In the genomic region with DNA sequence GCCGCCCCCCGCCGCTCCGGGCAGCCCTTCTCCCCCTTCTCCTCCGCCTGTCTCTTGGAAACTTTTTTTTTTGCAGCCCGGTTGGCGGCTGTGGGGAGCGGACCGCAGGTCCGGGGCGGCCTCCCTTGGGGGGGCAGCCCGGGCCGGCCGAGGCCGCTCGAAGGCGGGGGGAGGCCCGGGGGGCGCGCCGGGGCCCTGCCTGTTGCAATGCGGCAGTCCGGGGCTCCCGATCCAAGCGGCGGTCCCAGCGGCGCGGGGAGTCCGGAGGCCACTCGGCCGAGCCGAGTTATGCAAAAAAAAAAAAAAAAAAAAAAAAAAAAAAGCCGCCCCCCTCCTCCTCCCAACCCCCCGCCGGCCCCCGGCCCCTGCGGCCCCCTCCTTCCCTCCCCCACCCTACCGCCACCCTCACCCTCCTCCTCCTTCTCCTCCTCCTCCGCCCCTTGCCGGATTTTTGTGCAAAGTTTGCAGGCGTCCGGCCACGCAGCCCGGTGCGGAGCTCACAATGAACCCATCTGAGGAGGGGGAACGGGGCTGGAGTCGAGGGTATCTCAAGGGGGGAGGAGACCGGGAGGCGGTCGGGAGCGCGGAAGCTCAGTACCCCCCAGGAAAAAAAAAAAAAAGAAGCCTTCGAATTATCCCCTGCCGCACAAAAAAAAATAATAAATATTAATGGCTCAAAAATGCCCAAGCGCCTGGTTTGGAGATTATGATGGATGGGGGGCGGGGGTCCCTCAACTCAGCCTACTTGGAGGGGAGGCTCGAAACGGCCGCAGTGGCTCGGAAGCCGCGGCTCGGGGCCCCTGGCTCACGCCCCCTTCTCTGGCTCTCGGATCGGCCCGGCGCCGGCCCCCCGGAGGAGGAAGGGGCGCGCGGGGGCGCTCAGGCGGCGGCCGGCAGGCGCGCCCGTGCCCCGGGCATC, we compare ENCODE assay signal across 8 cellular contexts. TPM values are rescaled to one million over a fixed set of nuclear protein-coding genes. Genes with fewer than 3 reads are reported as not detected.
DNase-seq lines count a peak whose midpoint lies in the region; ATAC-seq lines count a peak whose summit lies in the region.

A gene (minus strand): TSS at position 291 of the 919 bp plus-strand sequence. CDS start 338 bp downstream, outside the sequence.

- H3K9me3 ChIP-seq in skeletal muscle tissue (ENCODE audit: control insufficient read depth in 3 of 3, low read length in 3 of 3) = no peaks in the 10 kb centered on the region

- no peaks in the 10 kb centered on the region for H3K27me3 ChIP-seq in skeletal muscle tissue (ENCODE audit: control insufficient read depth in 3 of 3, insufficient read depth in 3 of 3, low read length in 3 of 3)

- H3K4me1 ChIP-seq in skeletal muscle tissue (ENCODE audit: control insufficient read depth in 3 of 3, insufficient read depth in 3 of 3, low read length in 3 of 3) = peaks cover 32 to 38% (median 35%) of the 10 kb centered on the region in 3 donors

- H3K4me3 ChIP-seq in iPS-11a (ENCODE audit: low read depth, low read length) (peak within 1 kb of the TSS; percentile 61), skeletal muscle tissue (ENCODE audit: low read length in 3 of 3) (peak within 1 kb of the TSS; percentile 67 to 81 (median 70))

- H3K36me3 Mint-ChIP-seq in T-helper 1 cell treated with Interleukin-12 subunit alpha and Interleukin-12 subunit beta and Interleukin-4 antibody, amounts not matched to agents 30 μg/mL and 1 μg/mL, for 36 hours (ENCODE audit: low read depth) = no peaks in the 10 kb centered on the region
- no peaks in the 10 kb centered on the region for H3K36me3 Mint-ChIP-seq in activated T-helper 1 cell treated with anti-CD3 and anti-CD28 coated beads, Interleukin-12 subunit alpha, Interleukin-12 subunit beta, Interleukin-2, Interleukin-4 antibody, amounts not matched to agents 30 ng/mL and 10 ng/mL and 1 ng/mL, durations not matched to agents 14 hours and 24 hours and 36 hours (ENCODE audit: low read depth)

- H3K9me3 Mint-ChIP-seq in T-helper 1 cell treated with Interleukin-12 subunit alpha and Interleukin-12 subunit beta and Interleukin-4 antibody, amounts not matched to agents 30 μg/mL and 1 μg/mL, for 36 hours = no peaks in the 10 kb centered on the region
- no peaks in the 10 kb centered on the region for H3K9me3 Mint-ChIP-seq in activated T-helper 1 cell treated with anti-CD3 and anti-CD28 coated beads, Interleukin-12 subunit alpha, Interleukin-12 subunit beta, Interleukin-2, Interleukin-4 antibody, amounts not matched to agents 30 ng/mL and 10 ng/mL and 1 ng/mL, durations not matched to agents 14 hours and 24 hours and 36 hours

- peak within 1 kb of the TSS; percentile 87 for H3K27ac ChIP-seq in skeletal muscle tissue (ENCODE audit: low read depth, low read length)

- DNase-seq in T-helper 1 cell = no peak
- no peak for DNase-seq in activated T-helper 1 cell treated with anti-CD3 and anti-CD28 coated beads, Interleukin-12 subunit alpha, Interleukin-12 subunit beta, Interleukin-2, Interleukin-4 antibody, amounts not matched to agents 30 ng/mL and 10 ng/mL and 1 ng/mL, durations not matched to agents 14 hours and 24 hours and 36 hours (ENCODE audit: low spot score)
- no peak for DNase-seq in OCI-M1 (lab: John Stamatoyannopoulos, UW)
- no peak for DNase-seq in hepatic stellate cell (ENCODE audit: low spot score)

- no peak within 1 kb of the TSS for H3K27ac Mint-ChIP-seq in T-helper 1 cell treated with Interleukin-12 subunit alpha and Interleukin-12 subunit beta and Interleukin-4 antibody, amounts not matched to agents 30 μg/mL and 1 μg/mL, for 36 hours
- H3K27ac Mint-ChIP-seq in activated T-helper 1 cell treated with anti-CD3 and anti-CD28 coated beads, Interleukin-12 subunit alpha, Interleukin-12 subunit beta, Interleukin-2, Interleukin-4 antibody, amounts not matched to agents 30 ng/mL and 10 ng/mL and 1 ng/mL, durations not matched to agents 14 hours and 24 hours and 36 hours = no peak within 1 kb of the TSS

- H3K9ac ChIP-seq in skeletal muscle tissue (ENCODE audit: low read depth in 1 of 3, low read length in 3 of 3) = peak within 1 kb of the TSS; percentile 33 to 86 (median 65)

- peaks cover 63% of the 10 kb centered on the region for H3K27me3 Mint-ChIP-seq in T-helper 1 cell treated with Interleukin-12 subunit alpha and Interleukin-12 subunit beta and Interleukin-4 antibody, amounts not matched to agents 30 μg/mL and 1 μg/mL, for 36 hours (ENCODE audit: low read depth)
- H3K27me3 Mint-ChIP-seq in activated T-helper 1 cell treated with anti-CD3 and anti-CD28 coated beads, Interleukin-12 subunit alpha, Interleukin-12 subunit beta, Interleukin-2, Interleukin-4 antibody, amounts not matched to agents 30 ng/mL and 10 ng/mL and 1 ng/mL, durations not matched to agents 14 hours and 24 hours and 36 hours (ENCODE audit: insufficient read depth) = peaks cover 55% of the 10 kb centered on the region

- no peak for ATAC-seq in GM19455 (IDR thresholded peaks at IDR 0.05; ENCODE audit: unreplicated experiment)

- no peaks in the 10 kb centered on the region for H3K36me3 ChIP-seq in skeletal muscle tissue (ENCODE audit: control insufficient read depth in 3 of 3, insufficient read depth in 3 of 3, low read length in 3 of 3)

- peak within 1 kb of the TSS; percentile 72 for H3K4me3 Mint-ChIP-seq in T-helper 1 cell treated with Interleukin-12 subunit alpha and Interleukin-12 subunit beta and Interleukin-4 antibody, amounts not matched to agents 30 μg/mL and 1 μg/mL, for 36 hours
- peak within 1 kb of the TSS; percentile 66 for H3K4me3 Mint-ChIP-seq in activated T-helper 1 cell treated with anti-CD3 and anti-CD28 coated beads, Interleukin-12 subunit alpha, Interleukin-12 subunit beta, Interleukin-2, Interleukin-4 antibody, amounts not matched to agents 30 ng/mL and 10 ng/mL and 1 ng/mL, durations not matched to agents 14 hours and 24 hours and 36 hours

- H3K4me1 Mint-ChIP-seq in T-helper 1 cell treated with Interleukin-12 subunit alpha and Interleukin-12 subunit beta and Interleukin-4 antibody, amounts not matched to agents 30 μg/mL and 1 μg/mL, for 36 hours (ENCODE audit: low read depth) = peaks cover 5% of the 10 kb centered on the region
- peaks cover 5% of the 10 kb centered on the region for H3K4me1 Mint-ChIP-seq in activated T-helper 1 cell treated with anti-CD3 and anti-CD28 coated beads, Interleukin-12 subunit alpha, Interleukin-12 subunit beta, Interleukin-2, Interleukin-4 antibody, amounts not matched to agents 30 ng/mL and 10 ng/mL and 1 ng/mL, durations not matched to agents 14 hours and 24 hours and 36 hours (ENCODE audit: low read depth)

- intact Hi-C loops in activated T-helper 1 cell treated with anti-CD3 and anti-CD28 coated beads, Interleukin-12 subunit alpha, Interleukin-12 subunit beta, Interleukin-2, Interleukin-4 antibody, amounts not matched to agents 30 ng/mL and 10 ng/mL and 1 ng/mL, durations not matched to agents 14 hours and 24 hours and 36 hours (cut with micrococcal nuclease) = loop anchor here (10.0 kb wide), 1 partner anchor 451 kb away; no protein-coding TSS in a partner anchor

RNA-seq across cellular contexts. Expression of the gene that starts here (rescaled TPM):
- not detected in 2 replicates for total RNA-seq in activated T-helper 1 cell treated with anti-CD3 and anti-CD28 coated beads, Interleukin-12 subunit alpha, Interleukin-12 subunit beta, Interleukin-2, Interleukin-4 antibody, amounts not matched to agents 30 ng/mL and 10 ng/mL and 1 ng/mL, durations not matched to agents 14 hours and 24 hours and 36 hours
- total RNA-seq in skeletal muscle tissue = 16.7 TPM

Comparison
In these comparisons a context has a peak if more than half of its experiments do, and no peak if none do; other contexts are left out.
1. RNA of the gene that starts here (total RNA-seq): 16.7 TPM in skeletal muscle tissue (single experiment); not detected in activated T-helper 1 cell treated with anti-CD3 and anti-CD28 coated beads, Interleukin-12 subunit alpha, Interleukin-12 subunit beta, Interleukin-2, Interleukin-4 antibody, amounts not matched to agents 30 ng/mL and 10 ng/mL and 1 ng/mL, durations not matched to agents 14 hours and 24 hours and 36 hours; every median in the first group is over 10 times any median in the second.